In genomic region chr14:77026930-77027537, GRCh38 we compare ENCODE assay signal across 8 cellular contexts. TPM values are rescaled to one million over a fixed set of nuclear protein-coding genes. Genes with fewer than 3 reads are reported as not detected.
DNase-seq lines count a peak whose midpoint lies in the region; ATAC-seq and TF ChIP-seq lines count a peak whose summit lies in the region.

No MANE protein-coding gene starts in this region.

- H4K8ac ChIP-seq in mesendoderm (ENCODE audit: low read depth, low read length), result no peak overlapping the region

- no peak for DNase-seq in AG04450 (ENCODE audit: low read depth, low spot score)
- peak; percentile 49 for DNase-seq in KBM-7
- DNase-seq in activated CD4-positive, alpha-beta T cell treated with anti-CD3 and anti-CD28 coated beads for 1 hour, result peak; percentile 43
- peak; percentile 80 for DNase-seq in ecto neural progenitor cell (ENCODE audit: low spot score)
- DNase-seq in mesendoderm, result peak; percentile 82
- no peak for DNase-seq in thoracic aorta (ENCODE audit: low spot score)
- no peak for DNase-seq in ureter (ENCODE audit: low spot score)

- TF ChIP-seq CTCF in AG04450 (IDR thresholded peaks at IDR 0.05; ENCODE audit: low read depth, low read length), result no peak
- TF ChIP-seq CTCF in thoracic aorta (IDR thresholded peaks at IDR 0.05), result peak; percentile 36

- H3K79me1 ChIP-seq in mesendoderm (ENCODE audit: low read length), result no peaks in the 10 kb centered on the region

- H3K36me3 ChIP-seq in mesendoderm (ENCODE audit: control insufficient read depth, insufficient read depth, low read length), result no peaks in the 10 kb centered on the region
- H3K36me3 ChIP-seq in thoracic aorta, result no peaks in the 10 kb centered on the region

- no peaks in the 10 kb centered on the region for H3K27me3 ChIP-seq in AG04450 (ENCODE audit: control insufficient read depth, insufficient read depth, low read length)
- no peaks in the 10 kb centered on the region for H3K27me3 ChIP-seq in mesendoderm (ENCODE audit: insufficient read depth, low read length, poor library complexity)
- no peaks in the 10 kb centered on the region for H3K27me3 ChIP-seq in thoracic aorta (replicated peaks; ENCODE audit: insufficient read depth)

- H3K79me2 ChIP-seq in mesendoderm (ENCODE audit: control insufficient read depth, insufficient read depth, low read length), result peaks cover 28% of the 10 kb centered on the region

- no peak overlapping the region for H2AK5ac ChIP-seq in mesendoderm (ENCODE audit: low read length)

- H2BK120ac ChIP-seq in mesendoderm (ENCODE audit: low read depth, low read length), result peak overlapping the region; percentile 54

- H3K9me3 ChIP-seq in AG04450 (ENCODE audit: control insufficient read depth, insufficient read depth, low read length), result peaks cover 2% of the 10 kb centered on the region; the same call in 1 of the 2 replicates
- H3K9me3 ChIP-seq in thoracic aorta, result no peaks in the 10 kb centered on the region

- peak overlapping the region; percentile 97 for H3K4ac ChIP-seq in mesendoderm (ENCODE audit: low read depth, low read length)

- CTCF ChIA-PET in AG04450 (lab: Charles Lee), result interaction anchor here (1.5 to 12.2 kb wide), 4 partner anchors 44 to 151 kb away, joined by 5 to 156 read pairs (median 24); no protein-coding TSS in a partner anchor

- in situ Hi-C loops in KBM-7 (cut with MboI; ENCODE audit: low pct_unique_long_range_greater_than_20kb, low sequenced_read_pairs), result no loop called here

- ATAC-seq in GM18907 (IDR thresholded peaks at IDR 0.05; ENCODE audit: unreplicated experiment) (peak; percentile 8), thoracic aorta (ENCODE audit: insufficient number of reproducible peaks, low FRiP score, low read depth) (no peak)

- H3K27ac ChIP-seq in AG04450 (ENCODE audit: low read depth, low read length) (peak overlapping the region; percentile 99), mesendoderm (ENCODE audit: low read depth, low read length) (peak overlapping the region; percentile 91), thoracic aorta (peak overlapping the region; percentile 98 to 100)

- no peak overlapping the region for H4K5ac ChIP-seq in mesendoderm (ENCODE audit: low read length)

- peak overlapping the region; percentile 81 for H3K18ac ChIP-seq in mesendoderm (ENCODE audit: low read length)

- H2BK15ac ChIP-seq in mesendoderm (replicated peaks; ENCODE audit: low read depth), result no peak overlapping the region

- peak overlapping the region; percentile 85 for H3K4me2 ChIP-seq in mesendoderm (ENCODE audit: low read length)

- POLR2A ChIA-PET in AG04450 (lab: Yijun Ruan, JAX), result interaction anchor here (0.7 to 6.5 kb wide), 6 partner anchors 10 to 122 kb away, joined by 3 to 146 read pairs (median 6); no protein-coding TSS in a partner anchor

- no peak overlapping the region for H3K23ac ChIP-seq in mesendoderm (ENCODE audit: low read length)

- peak overlapping the region; percentile 97 for H3K56ac ChIP-seq in mesendoderm (ENCODE audit: low read length)

- H3K4me1 ChIP-seq in mesendoderm (ENCODE audit: control insufficient read depth, low read depth, low read length) (peaks cover 14% of the 10 kb centered on the region), thoracic aorta (ENCODE audit: control insufficient read depth in 1 of 2, low read depth in 2 of 2) (peaks cover 45 to 72% of the 10 kb centered on the region in 2 donors)

- H2BK5ac ChIP-seq in mesendoderm (ENCODE audit: low read length), result no peak overlapping the region

- peak overlapping the region; percentile 94 for H3K4me3 ChIP-seq in AG04450 (ENCODE audit: low read depth, low read length)
- peak overlapping the region; percentile 62 for H3K4me3 ChIP-seq in mesendoderm (ENCODE audit: low read length)
- peak overlapping the region; percentile 78 for H3K4me3 ChIP-seq in thoracic aorta

- WGBS in mesendoderm (ENCODE audit: extremely low coverage, insufficient coverage, low lambda C conversion rate), result no CpG with 5 or more reads among the region's 65 CpGs

- H3K9ac ChIP-seq in mesendoderm (ENCODE audit: low read length), result peak overlapping the region; percentile 91

RNA-seq across cellular contexts. Expression of gene IRF2BPL, which starts 1.5 kb away (rescaled TPM):
- polyA plus RNA-seq in AG04450 (2011; rRNA removed), result 17.1 and 21.8 TPM in 2 replicates
- polyA minus RNA-seq in AG04450 (2011; rRNA and poly(A)+ RNA removed), result 19.4 and 19.6 TPM in 2 replicates
- polyA plus RNA-seq in mesendoderm (2013, experiment 1 of 2), result 15.8 TPM
- 15.9 TPM for polyA plus RNA-seq in mesendoderm (2013, experiment 2 of 2)
- total RNA-seq in thoracic aorta (10 to 100 TPM; 49.6 to 69.7 TPM), ureter (77.2 TPM)

Comparison
In these comparisons a context has a peak if more than half of its experiments do, and no peak if none do; other contexts are left out.
1. DNase-seq: peak in KBM-7 (single experiment), activated CD4-positive, alpha-beta T cell treated with anti-CD3 and anti-CD28 coated beads for 1 hour (single experiment), ecto neural progenitor cell (single experiment) and mesendoderm (single experiment); none in AG04450 (single experiment), thoracic aorta (single experiment) and ureter (single experiment).
2. Peak in every context shown above with its lines, with median percentiles within 50 percentile points of each other: H3K27ac ChIP-seq and H3K4me3 ChIP-seq.